In the genomic region with DNA sequence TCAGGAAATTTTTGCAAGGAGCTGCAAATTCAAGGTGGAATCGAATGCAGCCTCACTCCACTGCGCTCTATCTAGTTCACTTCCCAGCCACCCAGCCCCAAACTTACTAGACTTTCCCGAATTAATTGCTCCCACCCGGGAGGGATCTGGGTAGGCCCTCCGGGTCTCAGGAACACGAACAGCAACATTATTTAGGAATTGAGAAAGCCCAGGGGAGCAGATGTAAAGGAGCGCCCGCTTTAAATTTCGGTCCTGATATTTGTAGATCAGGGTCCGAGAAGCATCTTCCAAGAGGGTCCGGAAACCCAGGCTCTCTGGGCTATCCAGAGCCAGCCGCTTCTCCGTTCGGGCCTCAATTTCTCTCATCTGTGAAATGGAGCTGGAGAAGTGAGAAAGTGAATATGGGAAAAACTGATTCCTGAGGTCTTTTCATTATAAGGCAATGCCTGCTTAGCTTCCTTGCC, we compare ENCODE assay signal across 8 cellular contexts. TPM values are rescaled to one million over a fixed set of nuclear protein-coding genes. Genes with fewer than 3 reads are reported as not detected.
A peak's percentile ranks its signal among the peaks of the same experiment; 100 is the strongest.
DNase-seq lines count a peak whose midpoint lies in the region; ATAC-seq and FAIRE-seq lines count a peak whose summit lies in the region.

No MANE protein-coding gene starts in this region.

- H3K9me3 Mint-ChIP-seq in T-helper 2 cell treated with Interferon-gamma antibody and Interleukin-4, amounts not matched to agents 5 μg/mL and 100 μg/mL, for 36 hours: no peaks in the 10 kb centered on the region
- H3K9me3 Mint-ChIP-seq in activated T-helper 2 cell treated with anti-CD3 and anti-CD28 coated beads, Interferon-gamma antibody, Interleukin-2, Interleukin-4, amounts not matched to agents 10 μg/mL and 5 μg/mL and 100 μg/mL, durations not matched to agents 14 hours and 24 hours and 36 hours: no peaks in the 10 kb centered on the region

- peaks cover 24% of the 10 kb centered on the region for H3K4me1 Mint-ChIP-seq in T-helper 2 cell treated with Interferon-gamma antibody and Interleukin-4, amounts not matched to agents 5 μg/mL and 100 μg/mL, for 36 hours (ENCODE audit: low read depth)
- peaks cover 23% of the 10 kb centered on the region for H3K4me1 Mint-ChIP-seq in activated T-helper 2 cell treated with anti-CD3 and anti-CD28 coated beads, Interferon-gamma antibody, Interleukin-2, Interleukin-4, amounts not matched to agents 10 μg/mL and 5 μg/mL and 100 μg/mL, durations not matched to agents 14 hours and 24 hours and 36 hours (ENCODE audit: low read depth)

- H3K27ac Mint-ChIP-seq in T-helper 2 cell treated with Interferon-gamma antibody and Interleukin-4, amounts not matched to agents 5 μg/mL and 100 μg/mL, for 36 hours: peak overlapping the region; percentile 72
- H3K27ac Mint-ChIP-seq in activated T-helper 2 cell treated with anti-CD3 and anti-CD28 coated beads, Interferon-gamma antibody, Interleukin-2, Interleukin-4, amounts not matched to agents 10 μg/mL and 5 μg/mL and 100 μg/mL, durations not matched to agents 14 hours and 24 hours and 36 hours: no peak overlapping the region

- H3K27me3 Mint-ChIP-seq in T-helper 2 cell treated with Interferon-gamma antibody and Interleukin-4, amounts not matched to agents 5 μg/mL and 100 μg/mL, for 36 hours (ENCODE audit: low read depth): peaks cover 47% of the 10 kb centered on the region
- H3K27me3 Mint-ChIP-seq in activated T-helper 2 cell treated with anti-CD3 and anti-CD28 coated beads, Interferon-gamma antibody, Interleukin-2, Interleukin-4, amounts not matched to agents 10 μg/mL and 5 μg/mL and 100 μg/mL, durations not matched to agents 14 hours and 24 hours and 36 hours (ENCODE audit: low read depth): peaks cover 44% of the 10 kb centered on the region

- H3K36me3 Mint-ChIP-seq in T-helper 2 cell treated with Interferon-gamma antibody and Interleukin-4, amounts not matched to agents 5 μg/mL and 100 μg/mL, for 36 hours (ENCODE audit: low read depth): no peaks in the 10 kb centered on the region
- H3K36me3 Mint-ChIP-seq in activated T-helper 2 cell treated with anti-CD3 and anti-CD28 coated beads, Interferon-gamma antibody, Interleukin-2, Interleukin-4, amounts not matched to agents 10 μg/mL and 5 μg/mL and 100 μg/mL, durations not matched to agents 14 hours and 24 hours and 36 hours (ENCODE audit: low read depth): no peaks in the 10 kb centered on the region

- intact Hi-C loops in activated T-helper 2 cell treated with anti-CD3 and anti-CD28 coated beads, Interferon-gamma antibody, Interleukin-2, Interleukin-4, amounts not matched to agents 10 μg/mL and 5 μg/mL and 100 μg/mL, durations not matched to agents 14 hours and 24 hours and 36 hours (cut with micrococcal nuclease): loop anchor here (1.0 to 2.0 kb wide), 3 partner anchors 8 to 118 kb away; a partner anchor contains a TSS

- no peak for DNase-seq in T-helper 2 cell treated with Interferon-gamma antibody and Interleukin-4, amounts not matched to agents 5 μg/mL and 100 μg/mL, for 36 hours (ENCODE audit: low spot score)
- DNase-seq in T-helper 2 cell (no peak), islet precursor cell (peak; percentile 61), substantia nigra (lab: John Stamatoyannopoulos, UW) (peak in 2 of 49 donors; percentile 42 to 56), GM19239 (ENCODE audit: insufficient read length, low spot score) (no peak)
- DNase-seq in activated T-helper 2 cell treated with anti-CD3 and anti-CD28 coated beads, Interferon-gamma antibody, Interleukin-2, Interleukin-4, amounts not matched to agents 10 μg/mL and 5 μg/mL and 100 μg/mL, durations not matched to agents 14 hours and 24 hours and 36 hours (ENCODE audit: low spot score): no peak

- H3K27ac ChIP-seq in substantia nigra (ENCODE audit: low read depth, low read length, poor library complexity, severe bottlenecking): peak overlapping the region; percentile 57

- peak overlapping the region; percentile 91 for H3K4me3 Mint-ChIP-seq in T-helper 2 cell treated with Interferon-gamma antibody and Interleukin-4, amounts not matched to agents 5 μg/mL and 100 μg/mL, for 36 hours
- peak overlapping the region; percentile 87 for H3K4me3 Mint-ChIP-seq in activated T-helper 2 cell treated with anti-CD3 and anti-CD28 coated beads, Interferon-gamma antibody, Interleukin-2, Interleukin-4, amounts not matched to agents 10 μg/mL and 5 μg/mL and 100 μg/mL, durations not matched to agents 14 hours and 24 hours and 36 hours (ENCODE audit: low read depth)

- no peak for ATAC-seq in GM18858 (IDR thresholded peaks at IDR 0.05; ENCODE audit: unreplicated experiment)
- ATAC-seq in GM19452 (IDR thresholded peaks at IDR 0.05; ENCODE audit: unreplicated experiment): no peak

- FAIRE-seq in GM19239 (lab: Jason Lieb, UNC): no peak

RNA-seq across cellular contexts. Expression of a gene that starts 0.5 kb away (rescaled TPM):
- 1.5 and 2.1 TPM in 2 replicates for total RNA-seq in activated T-helper 2 cell treated with anti-CD3 and anti-CD28 coated beads, Interferon-gamma antibody, Interleukin-2, Interleukin-4, amounts not matched to agents 10 μg/mL and 5 μg/mL and 100 μg/mL, durations not matched to agents 14 hours and 24 hours and 36 hours

RNA-seq across cellular contexts. Expression of a gene that starts 33.1 kb away (rescaled TPM):
- total RNA-seq in activated T-helper 2 cell treated with anti-CD3 and anti-CD28 coated beads, Interferon-gamma antibody, Interleukin-2, Interleukin-4, amounts not matched to agents 10 μg/mL and 5 μg/mL and 100 μg/mL, durations not matched to agents 14 hours and 24 hours and 36 hours: not detected in 2 replicates
